In the genomic region with DNA sequence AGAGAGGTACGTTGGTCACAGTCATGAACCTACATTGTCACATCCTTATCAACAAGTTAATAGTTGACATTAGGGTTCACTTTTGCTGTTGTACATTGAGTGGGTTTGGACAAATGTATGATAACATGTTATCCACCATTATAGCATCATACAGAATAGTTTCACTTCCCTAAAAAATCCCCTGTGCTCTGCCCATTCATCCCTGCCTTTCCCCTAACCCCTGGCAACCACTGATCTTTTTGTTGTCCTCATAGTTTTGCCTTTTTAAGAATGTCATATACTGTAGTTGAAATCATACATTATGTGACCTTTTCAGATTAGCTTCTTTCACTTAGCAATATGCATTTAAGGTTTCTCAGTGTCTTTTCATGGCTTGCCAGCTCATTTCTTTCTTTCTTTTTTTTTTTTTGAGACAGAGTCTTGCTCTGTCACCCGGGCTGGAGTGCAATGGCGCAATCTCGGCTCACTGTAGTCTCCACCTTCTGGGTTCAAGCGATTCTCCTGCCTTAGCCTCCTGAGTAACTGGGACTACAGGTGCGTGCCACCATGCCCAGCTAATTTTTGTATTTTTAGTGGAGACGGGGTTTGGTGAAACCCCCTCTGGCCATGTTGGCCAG, we compare ENCODE assay signal across 10 cellular contexts. TPM values are rescaled to one million over a fixed set of nuclear protein-coding genes. Genes with fewer than 3 reads are reported as not detected.
DNase-seq lines count a peak whose midpoint lies in the region; ATAC-seq and TF ChIP-seq lines count a peak whose summit lies in the region.
"Had no signal": no experiment of that assay in that cellular context is flagged by ENCODE, and none has a peak within 500 bp of the region (broad histone marks: within the 10 kb centered on the region; RNA-seq: fewer than 3 reads in every experiment).

No MANE protein-coding gene starts in this region.

- TF ChIP-seq CTCF in GM06990 (IDR thresholded peaks at IDR 0.05; ENCODE audit: insufficient read depth, low read length, poor library complexity, severe bottlenecking), result no peak

- ATAC-seq in GM19351 (IDR thresholded peaks at IDR 0.05; ENCODE audit: unreplicated experiment) (peak; percentile 64), HG02970 (IDR thresholded peaks at IDR 0.05; ENCODE audit: low FRiP score, unreplicated experiment) (peak; percentile 61)

- H3K36me3 ChIP-seq in GM06990 (ENCODE audit: control insufficient read depth, insufficient read depth, low read length), result no peaks in the 10 kb centered on the region
- H3K36me3 ChIP-seq: ovary had no signal

- no peak overlapping the region for H3K4me3 ChIP-seq in GM06990 (replicated peaks; ENCODE audit: low read depth, low read length)
- H3K4me3 ChIP-seq: ovary had no signal

- DNase-seq in GM06990 (ENCODE audit: extremely low read depth, insufficient read length), result peak; percentile 66
- DNase-seq in NOMO-1 treated with dmso at 0.1 percent for 144 hours (lab: John Stamatoyannopoulos, UW; ENCODE audit: unreplicated experiment), result peak; percentile 51
- DNase-seq in EL, result no peak
- no peak for DNase-seq in NCI-H226
- no peak for DNase-seq in activated CD4-positive, alpha-beta T cell treated with anti-CD3 and anti-CD28 coated beads, Interleukin-2, amount 50 U/mL, for 1 hour
- no peak for DNase-seq in mesenteric fat pad (ENCODE audit: low spot score)
- DNase-seq: activated naive CD4-positive, alpha-beta T cell; ovary had no signal

- H3K27me3 ChIP-seq in GM06990 (replicated peaks; ENCODE audit: control insufficient read depth, insufficient read depth, low read length), result no peaks in the 10 kb centered on the region
- H3K27me3 ChIP-seq: ovary had no signal

RNA-seq across cellular contexts. Expression of a gene that starts 50.6 kb away (rescaled TPM):
- total RNA-seq in mesenteric fat pad, result 25.6 TPM

Comparison
In these comparisons a context has a peak if more than half of its experiments do, and no peak if none do; other contexts are left out.
1. DNase-seq: peak in GM06990 (single experiment) and NOMO-1 treated with dmso at 0.1 percent for 144 hours (single experiment); none in EL (single experiment), NCI-H226 (single experiment), activated CD4-positive, alpha-beta T cell treated with anti-CD3 and anti-CD28 coated beads, Interleukin-2, amount 50 U/mL, for 1 hour (single experiment) and mesenteric fat pad (single experiment).